Comparison of ENCODE assay signal across 26 cellular contexts in genomic region chr9:110468950-110469349, GRCh38.
"Had no signal": no experiment of that assay in that cellular context is flagged by ENCODE, and none has a peak within 500 bp of the region (broad histone marks: within the 10 kb centered on the region; RNA-seq: fewer than 3 reads in every experiment).

No MANE protein-coding gene starts in this region.

- H3K4me1 Mint-ChIP-seq: activated B cell treated with CpG ODN at 0.5 μM for 24 hours; activated T-helper 17 cell treated with anti-CD3 and anti-CD28 coated beads, Interleukin-2, amount 50 U/mL, for 72 hours; T-helper 17 cell had no signal

- H3K27ac Mint-ChIP-seq: activated B cell treated with CpG ODN at 0.5 μM for 24 hours; activated CD8-positive, alpha-beta T cell treated with anti-CD3 and anti-CD28 coated beads for 36 hours; activated naive CD8-positive, alpha-beta T cell; activated T-helper 17 cell treated with anti-CD3 and anti-CD28 coated beads, Interleukin-2, amount 50 U/mL, for 72 hours; T-helper 17 cell; T-helper 2 cell treated with Interferon-gamma antibody and Interleukin-4, amounts not matched to agents 5 μg/mL and 100 μg/mL, for 36 hours had no signal

- H3K27me3 Mint-ChIP-seq: activated CD8-positive, alpha-beta T cell treated with anti-CD3 and anti-CD28 coated beads for 36 hours; activated naive CD8-positive, alpha-beta T cell; activated T-helper 17 cell treated with anti-CD3 and anti-CD28 coated beads, Interleukin-2, amount 50 U/mL, for 72 hours; T-helper 17 cell had no signal

- H3K4me1 ChIP-seq: esophagus squamous epithelium, gastroesophageal sphincter had no signal

- H3K4me3 Mint-ChIP-seq: activated B cell treated with CpG ODN at 0.5 μM for 24 hours; activated CD8-positive, alpha-beta T cell treated with anti-CD3 and anti-CD28 coated beads for 36 hours; activated naive CD8-positive, alpha-beta T cell; activated T-cell treated with anti-CD3 and anti-CD28 coated beads, Interleukin-2, amount 50 U/mL, for 4 hours; activated T-helper 17 cell treated with anti-CD3 and anti-CD28 coated beads, Interleukin-2, amount 50 U/mL, for 72 hours; T-helper 17 cell; T-helper 2 cell treated with Interferon-gamma antibody and Interleukin-4, amounts not matched to agents 5 μg/mL and 100 μg/mL, for 36 hours had no signal

- DNase-seq: activated B cell treated with CpG ODN at 0.5 μM for 24 hours; activated CD4-positive, alpha-beta T cell treated with anti-CD3 and anti-CD28 coated beads for 48 hours; activated CD4-positive, alpha-beta T cell treated with anti-CD3 and anti-CD28 coated beads, Interleukin-2, amount 50 U/mL, for 1 hour; activated CD4-positive, alpha-beta T cell treated with anti-CD3 and anti-CD28 coated beads, Interleukin-2, amount 50 U/mL, for 48 hours; activated CD8-positive, alpha-beta memory T cell treated with anti-CD3 and anti-CD28 coated beads for 24 hours; activated CD8-positive, alpha-beta T cell treated with anti-CD3 and anti-CD28 coated beads for 36 hours; activated effector memory CD4-positive, alpha-beta T cell treated with Interleukin-2 at 50 U/mL for 16 hours; activated gamma-delta T cell treated with Interleukin-2 at 50 U/mL for 16 hours; activated naive CD4-positive, alpha-beta T cell treated with anti-CD3 and anti-CD28 coated beads, Interleukin-2, amount 50 U/mL, for 16 hours; activated naive CD4-positive, alpha-beta T cell treated with Interleukin-2 at 50 U/mL for 16 hours; activated T-cell treated with anti-CD3 and anti-CD28 coated beads, Interleukin-2, amount 50 U/mL, for 4 hours; amniotic stem cell; anterior cingulate cortex; brain microvascular endothelial cell; effector CD8-positive, alpha-beta T cell; esophagus squamous epithelium; foreskin melanocyte; T-helper 1 cell; T-helper 17 cell; T1000; WERI-Rb-1 had no signal

- H3K36me3 ChIP-seq: brain microvascular endothelial cell, esophagus squamous epithelium, WERI-Rb-1 had no signal

- H3K9me3 ChIP-seq: esophagus squamous epithelium, gastroesophageal sphincter had no signal

- H3K9me3 Mint-ChIP-seq: activated B cell treated with CpG ODN at 0.5 μM for 24 hours; activated CD8-positive, alpha-beta T cell treated with anti-CD3 and anti-CD28 coated beads for 36 hours; activated T-cell treated with anti-CD3 and anti-CD28 coated beads, Interleukin-2, amount 50 U/mL, for 4 hours; activated T-helper 17 cell treated with anti-CD3 and anti-CD28 coated beads, Interleukin-2, amount 50 U/mL, for 72 hours; T-helper 2 cell treated with Interferon-gamma antibody and Interleukin-4, amounts not matched to agents 5 μg/mL and 100 μg/mL, for 36 hours had no signal

- ATAC-seq: activated CD4-positive, CD25-positive, alpha-beta regulatory T cell treated with anti-CD3 and anti-CD28 coated beads, Interleukin-2, amount 50 U/mL, for 24 hours; activated CD8-positive, alpha-beta T cell treated with anti-CD3 and anti-CD28 coated beads for 36 hours; activated T-cell treated with anti-CD3 and anti-CD28 coated beads, Interleukin-2, amount 50 U/mL, for 4 hours; activated T-helper 17 cell treated with anti-CD3 and anti-CD28 coated beads, Interleukin-2, amount 50 U/mL, for 72 hours; gastroesophageal sphincter; T-helper 17 cell had no signal

- H3K4me3 ChIP-seq: esophagus squamous epithelium, gastroesophageal sphincter had no signal
